Comparison of ENCODE assay signal across 10 cellular contexts in the genomic region with DNA sequence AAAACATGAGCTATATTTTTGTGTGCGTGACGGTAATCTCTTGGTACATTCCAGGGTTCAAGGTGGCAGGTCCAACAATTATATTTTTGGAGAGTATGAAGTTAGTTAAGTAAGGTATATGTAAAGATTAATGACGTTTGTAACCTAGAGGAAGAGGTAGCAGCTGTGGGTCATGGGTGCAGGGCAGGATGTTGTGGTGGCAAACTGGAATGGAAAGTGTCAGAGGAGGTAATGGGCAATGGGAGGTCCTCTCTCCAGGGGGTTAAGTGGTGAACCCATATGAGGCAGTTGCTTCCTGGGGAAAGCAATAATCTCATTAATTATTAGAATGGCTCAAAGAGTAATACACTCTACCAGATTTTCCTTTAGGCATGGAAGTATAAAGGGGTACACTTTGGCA. TPM values are rescaled to one million over a fixed set of nuclear protein-coding genes. Genes with fewer than 3 reads are reported as not detected.
DNase-seq lines count a peak whose midpoint lies in the region; ATAC-seq and TF ChIP-seq lines count a peak whose summit lies in the region.
"Had no signal": no experiment of that assay in that cellular context is flagged by ENCODE, and none has a peak within 500 bp of the region (broad histone marks: within the 10 kb centered on the region; RNA-seq: fewer than 3 reads in every experiment).

No MANE protein-coding gene starts in this region.

- DNase-seq in NB4 (ENCODE audit: low read depth) (peak; percentile 29), SK-N-SH (no peak), AG08396 (ENCODE audit: low spot score) (no peak), OCI-M2 (lab: John Stamatoyannopoulos, UW; ENCODE audit: unreplicated experiment) (no peak)
- DNase-seq: DMS79 treated with DMSO at 0.1 percent for 48 hours, NCI-H345 had no signal

- peaks cover 23% of the 10 kb centered on the region for H3K4me1 Mint-ChIP-seq in dendritic cell treated with granulocyte-macrophage colony-stimulating factor and Interleukin-4, amounts not matched to agents 40 ng/mL and 50 ng/mL, for 4 days (ENCODE audit: low read depth)

- no peaks in the 10 kb centered on the region for H3K36me3 ChIP-seq in SK-N-SH (replicated peaks in 1 of 2; ENCODE audit: control insufficient read depth in 1 of 2, insufficient read depth in 2 of 2, low read length in 1 of 2)

- H3K4me3 ChIP-seq in NB4 (ENCODE audit: low read depth, low read length), result no peak overlapping the region
- no peak overlapping the region; a peak in 1 of 4 replicates for H3K4me3 ChIP-seq in SK-N-SH (ENCODE audit: low read depth in 2 of 2, low read length in 1 of 2)

- no peak overlapping the region for H3K4me3 Mint-ChIP-seq in dendritic cell treated with granulocyte-macrophage colony-stimulating factor and Interleukin-4, amounts not matched to agents 40 ng/mL and 50 ng/mL, for 4 days

- peaks cover 50% of the 10 kb centered on the region for H3K9me3 Mint-ChIP-seq in dendritic cell treated with granulocyte-macrophage colony-stimulating factor and Interleukin-4, amounts not matched to agents 40 ng/mL and 50 ng/mL, for 4 days

- H3K27me3 ChIP-seq in SK-N-SH (ENCODE audit: insufficient read depth), result no peaks in the 10 kb centered on the region

- no peaks in the 10 kb centered on the region for H3F3A ChIP-seq in SK-N-SH (replicated peaks; ENCODE audit: insufficient read depth)

- H2AFZ ChIP-seq in SK-N-SH (ENCODE audit: low read depth), result no peak overlapping the region

- H3K9ac ChIP-seq in SK-N-SH, result no peak overlapping the region

- no peak overlapping the region for H3K4me2 ChIP-seq in SK-N-SH

- TF ChIP-seq CTCF in NB4 (IDR thresholded peaks at IDR 0.05; ENCODE audit: low read depth, low read length) (no peak), SK-N-SH (IDR thresholded peaks at IDR 0.05) (no peak)

- POLR2A ChIA-PET in SK-N-SH (lab: Yijun Ruan, JAX), result no interaction called here

- peaks cover 9% of the 10 kb centered on the region for H3K9me3 ChIP-seq in SK-N-SH

- intact Hi-C loops in dendritic cell treated with granulocyte-macrophage colony-stimulating factor and Interleukin-4, amounts not matched to agents 40 ng/mL and 50 ng/mL, for 4 days (cut with micrococcal nuclease), result no loop called here

- TF ChIP-seq EP300 in SK-N-SH (IDR thresholded peaks at IDR 0.05; ENCODE audit: borderline replicate concordance in 1 of 2, low read depth in 1 of 2, low read length in 1 of 2), result no peak

- H3K4me1 ChIP-seq in SK-N-SH (ENCODE audit: control insufficient read depth in 1 of 2, insufficient read depth in 2 of 2, low read depth in 1 of 2, low read length in 1 of 2), result no peaks in the 10 kb centered on the region

- peak; percentile 59 for ATAC-seq in GM18505 (IDR thresholded peaks at IDR 0.05; ENCODE audit: unreplicated experiment)
- ATAC-seq in GM21737 (IDR thresholded peaks at IDR 0.05; ENCODE audit: unreplicated experiment), result peak; percentile 91
- no peak for ATAC-seq in HG02884 (IDR thresholded peaks at IDR 0.05; ENCODE audit: unreplicated experiment)

- peaks cover 5% of the 10 kb centered on the region for H3K36me3 Mint-ChIP-seq in dendritic cell treated with granulocyte-macrophage colony-stimulating factor and Interleukin-4, amounts not matched to agents 40 ng/mL and 50 ng/mL, for 4 days (ENCODE audit: low read depth)

- TF ChIP-seq POLR2A in GM18505 (IDR thresholded peaks at IDR 0.05; ENCODE audit: borderline replicate concordance, extremely low read depth, insufficient read depth, insufficient read length) (no peak), NB4 (IDR thresholded peaks at IDR 0.05; ENCODE audit: extremely low read depth, insufficient read length) (no peak)

- H3K79me2 ChIP-seq in SK-N-SH (ENCODE audit: insufficient read depth), result no peaks in the 10 kb centered on the region

- H4K20me1 ChIP-seq in SK-N-SH (ENCODE audit: insufficient read depth), result no peaks in the 10 kb centered on the region

- CTCF ChIA-PET in SK-N-SH (lab: Yijun Ruan, JAX), result interaction anchor here (1.1 to 1.2 kb wide), 3 partner anchors 68 to 205 kb away, joined by 3 to 5 read pairs (median 3); no protein-coding TSS in a partner anchor

- H3K9me2 ChIP-seq in SK-N-SH, result no peaks in the 10 kb centered on the region

- no peak for TF ChIP-seq RAD21 in SK-N-SH (IDR thresholded peaks at IDR 0.05; ENCODE audit: low read length)

- 63% methylated on average over 3 of the region's 3 CpGs for WGBS in SK-N-SH (ENCODE audit: low lambda C conversion rate)

- H3K27ac ChIP-seq in SK-N-SH (ENCODE audit: low read depth in 2 of 2, low read length in 1 of 2), result no peak overlapping the region

- no peaks in the 10 kb centered on the region for H3K27me3 Mint-ChIP-seq in dendritic cell treated with granulocyte-macrophage colony-stimulating factor and Interleukin-4, amounts not matched to agents 40 ng/mL and 50 ng/mL, for 4 days

- H3K27ac Mint-ChIP-seq in dendritic cell treated with granulocyte-macrophage colony-stimulating factor and Interleukin-4, amounts not matched to agents 40 ng/mL and 50 ng/mL, for 4 days, result peak overlapping the region; percentile 40

TF ChIP-seq in SK-N-SH, 30 proteins besides CTCF, POLR2A, EP300 and RAD21:
- TF ChIP-seq IRF3 (IDR thresholded peaks at IDR 0.05; ENCODE audit: low read depth, low read length) (no peak), SIN3A (IDR thresholded peaks at IDR 0.05; ENCODE audit: borderline replicate concordance, low read depth, low read length) (no peak), NFIC (IDR thresholded peaks at IDR 0.05; ENCODE audit: borderline replicate concordance) (no peak), CHD2 (IDR thresholded peaks at IDR 0.05; ENCODE audit: low read length, partially characterized antibody) (no peak), GATA2 (CRISPR knock-in tag; IDR thresholded peaks at IDR 0.05) (no peak), TAF1 (IDR thresholded peaks at IDR 0.05; ENCODE audit: borderline replicate concordance, low read depth, low read length) (no peak), POLR2AphosphoS5 (IDR thresholded peaks at IDR 0.05; ENCODE audit: low read depth, low read length) (no peak), RCOR1 (IDR thresholded peaks at IDR 0.05; ENCODE audit: low read length) (no peak)
TF ChIP-seq in SK-N-SH: peak in this region for 0.

RNA-seq across cellular contexts. Expression of gene CD200R1L, which starts 1.0 kb away (rescaled TPM):
- polyA plus RNA-seq in SK-N-SH (2012; rRNA removed), result not detected in 2 replicates
- polyA plus RNA-seq in SK-N-SH (2012; cell fraction: cytosol; rRNA removed), result not detected in 2 replicates
- not detected in 2 replicates for polyA plus RNA-seq in SK-N-SH (2012; cell fraction: nucleus; rRNA removed)
